In the genomic region with DNA sequence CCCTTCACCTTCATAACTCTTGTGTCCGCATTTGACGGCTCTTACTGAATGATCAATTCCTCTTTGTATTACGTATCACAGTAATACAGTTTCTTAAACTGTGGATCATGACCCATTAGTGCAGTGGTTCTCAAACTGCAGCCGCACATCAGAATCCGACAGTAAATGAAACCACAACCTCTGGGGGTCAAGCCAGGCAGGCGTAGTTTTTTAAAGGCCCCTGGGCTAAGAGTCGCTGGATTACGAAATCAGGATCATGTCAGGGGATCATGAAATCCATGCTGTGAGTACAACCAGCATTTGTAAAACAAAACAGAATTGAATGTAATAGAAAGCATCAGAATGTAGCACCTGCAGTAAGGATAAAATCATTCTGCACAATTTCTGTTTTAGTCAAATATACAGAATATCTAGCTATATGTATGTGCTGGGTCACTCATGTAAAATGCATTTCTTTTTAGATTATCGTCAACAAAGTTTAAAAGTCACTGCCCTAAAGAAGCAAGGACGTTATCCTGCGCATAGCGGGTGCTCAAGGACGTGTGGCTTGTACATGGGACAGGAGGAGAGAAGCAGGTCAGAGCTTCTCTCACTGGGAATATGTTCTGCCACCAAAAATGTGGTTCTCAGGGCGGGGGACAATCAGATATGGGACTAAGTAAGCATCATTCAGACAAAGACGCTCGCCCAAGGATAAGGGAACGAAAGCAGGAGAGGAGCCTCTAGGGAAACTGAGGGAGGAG, we compare ENCODE assay signal across 15 cellular contexts.
A peak's percentile ranks its signal among the peaks of the same experiment; 100 is the strongest.
DNase-seq lines count a peak whose midpoint lies in the region; ATAC-seq and TF ChIP-seq lines count a peak whose summit lies in the region.
"Had no signal": no experiment of that assay in that cellular context is flagged by ENCODE, and none has a peak within 500 bp of the region (broad histone marks: within the 10 kb centered on the region; RNA-seq: fewer than 3 reads in every experiment).

No MANE protein-coding gene starts in this region.

- H2BK120ac ChIP-seq in IMR-90 (ENCODE audit: low read depth, low read length): no peak overlapping the region

- TF ChIP-seq POLR2A in IMR-90 (IDR thresholded peaks at IDR 0.05; ENCODE audit: low read depth, low read length): no peak

- H2AK9ac ChIP-seq in IMR-90 (replicated peaks; ENCODE audit: low read depth, low read length, poor library complexity): no peak overlapping the region

- no peak overlapping the region for H3K14ac ChIP-seq in IMR-90 (replicated peaks; ENCODE audit: low read depth, low read length)

- peaks cover 6% of the 10 kb centered on the region for H3K9me1 ChIP-seq in IMR-90 (ENCODE audit: insufficient read depth, low read length)

- 89% methylated on average over 9 of the region's 17 CpGs; no CpG with 5 or more reads in 1 of the 2 experiments for WGBS in IMR-90 (ENCODE audit: extremely low coverage in 2 of 2, insufficient read length in 1 of 2), 2 experiments
- 78% methylated on average over 17 of the region's 17 CpGs for WGBS in liver

- H3K9me3 ChIP-seq in IMR-90 (ENCODE audit: control insufficient read depth, insufficient read depth, low read length) (no peaks in the 10 kb centered on the region), liver (ENCODE audit: control insufficient read depth in 4 of 4, low read length in 3 of 4) (no peaks in the 10 kb centered on the region)
- H3K9me3 ChIP-seq: tibial nerve had no signal

- no peak overlapping the region for H3K4me2 ChIP-seq in IMR-90 (ENCODE audit: low read depth, low read length)

- H3K9me3 Mint-ChIP-seq in activated T-cell treated with anti-CD3 and anti-CD28 coated beads, Interleukin-2, amount 50 U/mL, for 4 hours: no peaks in the 10 kb centered on the region
- H3K9me3 Mint-ChIP-seq: activated B cell treated with CpG ODN at 0.5 μM for 24 hours; activated naive CD4-positive, alpha-beta T cell treated with anti-CD3 and anti-CD28 coated beads, Interleukin-2, amount 50 U/mL, for 72 hours had no signal

- no TSS peak for BruUV-seq in IMR-90 (replicated peaks; lab: Mats Ljungman, UMichigan)

- no peak overlapping the region for H4K8ac ChIP-seq in IMR-90 (ENCODE audit: low read depth in 2 of 2, low read length in 2 of 2)

- H3K4me3 ChIP-seq in IMR-90 (ENCODE audit: insufficient read depth, low read depth, low read length) (no peak overlapping the region), liver (ENCODE audit: low read depth in 1 of 3, low read length in 3 of 3) (no peak overlapping the region)
- H3K4me3 ChIP-seq: tibial nerve had no signal

- H3K27me3 ChIP-seq in IMR-90 (ENCODE audit: control insufficient read depth, insufficient read depth, low read length) (no peaks in the 10 kb centered on the region), liver (ENCODE audit: control insufficient read depth in 4 of 4, insufficient read depth in 4 of 4, low read length in 3 of 4) (no peaks in the 10 kb centered on the region)
- H3K27me3 ChIP-seq: tibial nerve had no signal

- H4K91ac ChIP-seq in IMR-90 (ENCODE audit: insufficient read depth, low read depth, low read length): no peak overlapping the region

- H3K56ac ChIP-seq in IMR-90 (ENCODE audit: extremely low read depth, insufficient read depth, low read length): no peak overlapping the region

- H2BK5ac ChIP-seq in IMR-90 (ENCODE audit: low read depth, low read length, poor library complexity, severe bottlenecking): no peak overlapping the region

- no peak overlapping the region for H3K4me3 Mint-ChIP-seq in activated T-cell treated with anti-CD3 and anti-CD28 coated beads, Interleukin-2, amount 50 U/mL, for 4 hours
- H3K4me3 Mint-ChIP-seq: activated B cell treated with CpG ODN at 0.5 μM for 24 hours; CD4-positive, CD25-positive, alpha-beta regulatory T cell had no signal

- intact Hi-C loops in IMR-90 (cut with micrococcal nuclease): loop anchor here (5.0 to 10.0 kb wide), 3 partner anchors 98 to 270 kb away; no protein-coding TSS in a partner anchor

- H3K23ac ChIP-seq in IMR-90 (ENCODE audit: low read depth, low read length): no peak overlapping the region

- no peak overlapping the region for H3K18ac ChIP-seq in IMR-90 (ENCODE audit: low read depth, low read length)

- no peak for DNase-seq in IMR-90
- peak; percentile 90 for DNase-seq in amniotic epithelial cell (ENCODE audit: low read depth)
- DNase-seq in stromal cell of bone marrow (ENCODE audit: low read depth): peak; percentile 81
- no peak for DNase-seq in activated T-cell treated with anti-CD3 and anti-CD28 coated beads, Interleukin-2, amount 50 U/mL, for 4 hours
- DNase-seq in activated CD4-positive, alpha-beta T cell treated with anti-CD3 and anti-CD28 coated beads, Interleukin-2, amount 50 U/mL, for 1 hour: no peak
- DNase-seq in NCI-H146 (lab: John Stamatoyannopoulos, UW): no peak
- DNase-seq: activated B cell treated with CpG ODN at 0.5 μM for 24 hours; activated CD8-positive, alpha-beta memory T cell treated with anti-CD3 and anti-CD28 coated beads, Interleukin-2, amount 50 U/mL, for 48 hours; CD4-positive, CD25-positive, alpha-beta regulatory T cell; GF-D8; mesendoderm; NCI-H1436 had no signal

- POLR2A ChIA-PET in IMR-90 (lab: Charles Lee; ENCODE audit: unreplicated experiment): no interaction called here

- H3K36me3 ChIP-seq in IMR-90 (ENCODE audit: control insufficient read depth, insufficient read depth, low read length): peaks cover 3% of the 10 kb centered on the region; the same call in 1 of the 2 replicates
- peaks cover 0 to 2% (median 0%) of the 10 kb centered on the region in 4 donors for H3K36me3 ChIP-seq in liver (ENCODE audit: control insufficient read depth in 4 of 4, insufficient read depth in 3 of 4, low read depth in 1 of 4, low read length in 3 of 4)
- H3K36me3 ChIP-seq: tibial nerve had no signal

- peaks cover 34 to 63% of the 10 kb centered on the region in 2 experiments for H3K79me1 ChIP-seq in IMR-90 (ENCODE audit: low read depth in 1 of 2, low read length in 2 of 2)

- ATAC-seq in IMR-90 (ENCODE audit: low read depth): no peak
- ATAC-seq in activated T-cell treated with anti-CD3 and anti-CD28 coated beads, Interleukin-2, amount 50 U/mL, for 4 hours: no peak
- ATAC-seq: activated naive CD4-positive, alpha-beta T cell treated with anti-CD3 and anti-CD28 coated beads, Interleukin-2, amount 50 U/mL, for 72 hours had no signal

- no peak overlapping the region for H4K5ac ChIP-seq in IMR-90 (ENCODE audit: low read depth, low read length)

- H3K27me3 Mint-ChIP-seq in activated T-cell treated with anti-CD3 and anti-CD28 coated beads, Interleukin-2, amount 50 U/mL, for 4 hours (ENCODE audit: low read depth): no peaks in the 10 kb centered on the region
- H3K27me3 Mint-ChIP-seq: activated B cell treated with CpG ODN at 0.5 μM for 24 hours had no signal

- TF ChIP-seq CTCF in IMR-90 (conservative IDR thresholded peaks at IDR 0.05; ENCODE audit: low read depth, low read length) (no peak), liver (IDR thresholded peaks at IDR 0.05; ENCODE audit: low read depth, low read length, missing input control) (no peak)

- no peak overlapping the region for H3K4ac ChIP-seq in IMR-90 (ENCODE audit: low read depth, low read length)

- peaks cover 62% of the 10 kb centered on the region for H4K20me1 ChIP-seq in IMR-90 (ENCODE audit: insufficient read depth, low read length)

- no peak overlapping the region for H2BK15ac ChIP-seq in IMR-90 (ENCODE audit: low read depth, low read length)

- H3K4me1 Mint-ChIP-seq in activated T-cell treated with anti-CD3 and anti-CD28 coated beads, Interleukin-2, amount 50 U/mL, for 4 hours (ENCODE audit: low read depth): peaks cover 8% of the 10 kb centered on the region
- H3K4me1 Mint-ChIP-seq: CD4-positive, CD25-positive, alpha-beta regulatory T cell had no signal

- H3K27ac ChIP-seq in IMR-90 (ENCODE audit: insufficient read depth, low read length) (no peak overlapping the region), liver (ENCODE audit: low read depth in 1 of 2, low read length in 2 of 2) (no peak overlapping the region)

- dilution Hi-C loops in IMR-90 (cut with HindIII; ENCODE audit: low sequenced_read_pairs, unreplicated experiment): loop anchor here (25.0 kb wide), 1 partner anchor 102 kb away; the partner anchor contains the start of gene ZFHX3

- no peaks in the 10 kb centered on the region for H3K36me3 Mint-ChIP-seq in activated T-cell treated with anti-CD3 and anti-CD28 coated beads, Interleukin-2, amount 50 U/mL, for 4 hours (ENCODE audit: insufficient read depth)
- H3K36me3 Mint-ChIP-seq: activated naive CD4-positive, alpha-beta T cell treated with anti-CD3 and anti-CD28 coated beads, Interleukin-2, amount 50 U/mL, for 72 hours; CD4-positive, CD25-positive, alpha-beta regulatory T cell had no signal

- in situ Hi-C loops in IMR-90 (cut with MboI; ENCODE audit: low sequenced_read_pairs): loop anchor here (10.0 kb wide), 1 partner anchor 270 kb away; no protein-coding TSS in a partner anchor

- H2BK20ac ChIP-seq in IMR-90 (ENCODE audit: low read depth, low read length): no peak overlapping the region

- TF ChIP-seq RAD21 in IMR-90 (IDR thresholded peaks at IDR 0.05; ENCODE audit: low read length) (no peak), liver (IDR thresholded peaks at IDR 0.05) (peak in 1 of 2 donors; percentile 25)

- H3K9ac ChIP-seq in IMR-90 (ENCODE audit: low read depth, low read length) (no peak overlapping the region), liver (ENCODE audit: low read depth in 1 of 2, low read length in 2 of 2) (no peak overlapping the region)

- H3K4me1 ChIP-seq in IMR-90 (ENCODE audit: control insufficient read depth, insufficient read depth, low read length): peaks cover 17% of the 10 kb centered on the region
- H3K4me1 ChIP-seq in liver (ENCODE audit: control insufficient read depth in 4 of 4, insufficient read depth in 4 of 4, low read length in 3 of 4): peaks cover 4 to 19% (median 9%) of the 10 kb centered on the region in 4 donors

- H2AFZ ChIP-seq in IMR-90 (replicated peaks; ENCODE audit: low read length, poor library complexity): no peak overlapping the region

- CTCF ChIA-PET in IMR-90 (lab: Yijun Ruan, JAX): interaction anchor here (0.8 kb wide), 1 partner anchor 102 kb away, joined by 3 read pairs; no protein-coding TSS in a partner anchor

- H2AK5ac ChIP-seq in IMR-90 (ENCODE audit: low read depth, low read length): 0 out of 2 replicates have a peak overlapping the region, but pooled peaks have one; percentile 9

TF ChIP-seq in IMR-90, 13 proteins besides CTCF, POLR2A, EP300 and RAD21 (continues in another document):
- peak; percentile 66 for TF ChIP-seq CEBPB (IDR thresholded peaks at IDR 0.05; ENCODE audit: low read depth, low read length)
- no peak for TF ChIP-seq NFE2L2 (IDR thresholded peaks at IDR 0.05; ENCODE audit: low read depth, low read length)

TF ChIP-seq in liver, 16 proteins besides CTCF, POLR2A, EP300 and RAD21:
- TF ChIP-seq MAX (IDR thresholded peaks at IDR 0.05) (no peak), NR2F2 (IDR thresholded peaks at IDR 0.05) (peak; percentile 38), FOXA2 (IDR thresholded peaks at IDR 0.05) (no peak), RXRA (IDR thresholded peaks at IDR 0.05) (peak; percentile 29 to 42)
TF ChIP-seq in liver: peak in this region for 2.

Comparison
In these comparisons a context has a peak if more than half of its experiments do, and no peak if none do; other contexts are left out.
1. DNase-seq: peak in amniotic epithelial cell (single experiment) and stromal cell of bone marrow (single experiment); none in IMR-90 (single experiment), activated T-cell treated with anti-CD3 and anti-CD28 coated beads, Interleukin-2, amount 50 U/mL, for 4 hours (single experiment), activated CD4-positive, alpha-beta T cell treated with anti-CD3 and anti-CD28 coated beads, Interleukin-2, amount 50 U/mL, for 1 hour (single experiment) and NCI-H146 (single experiment).